In genomic region chr6:27565839-27566779, GRCh38 we compare ENCODE assay signal across 1 cellular context.
A peak's percentile ranks its signal among the peaks of the same experiment; 100 is the strongest.
TF ChIP-seq lines count a peak whose summit lies in the region.

No MANE protein-coding gene starts in this region.

TF ChIP-seq in HEK293, 187 proteins besides CTCF, POLR2A, EP300 and RAD21 (continued from another document and continues in another):
- TF ChIP-seq ZNF639 (tag by site-specific recombination; IDR thresholded peaks at IDR 0.05) (peak; percentile 42), ZNF596 (tag by site-specific recombination; IDR thresholded peaks at IDR 0.05) (no peak), ZNF335 (tag by site-specific recombination; conservative IDR thresholded peaks at IDR 0.05) (peak; percentile 82), ZNF48 (tag by site-specific recombination; IDR thresholded peaks at IDR 0.05) (no peak), PRDM6 (tag by site-specific recombination; IDR thresholded peaks at IDR 0.05) (peak; percentile 1; the same call in 1 of the 2 replicates), ZBTB44 (tag by site-specific recombination; IDR thresholded peaks at IDR 0.05) (no peak), ZBTB8A (tag by site-specific recombination; IDR thresholded peaks at IDR 0.05) (no peak), ZNF239 (tag by site-specific recombination; IDR thresholded peaks at IDR 0.05) (no peak), ZNF558 (tag by site-specific recombination; IDR thresholded peaks at IDR 0.05) (no peak), ZNF768 (tag by site-specific recombination; IDR thresholded peaks at IDR 0.05) (no peak), SALL2 (tag by site-specific recombination; IDR thresholded peaks at IDR 0.05; ENCODE audit: borderline replicate concordance) (no peak), ZNF747 (tag by site-specific recombination; IDR thresholded peaks at IDR 0.05) (no peak), ZNF785 (tag by site-specific recombination; IDR thresholded peaks at IDR 0.05) (no peak), ZNF560 (tag by site-specific recombination; IDR thresholded peaks at IDR 0.05; ENCODE audit: borderline replicate concordance) (no peak), ZNF354C (tag by site-specific recombination; IDR thresholded peaks at IDR 0.05; ENCODE audit: borderline replicate concordance, low read depth) (no peak), ZNF433 (tag by site-specific recombination; IDR thresholded peaks at IDR 0.05; ENCODE audit: low read depth) (no peak), ZNF654 (tag by site-specific recombination; IDR thresholded peaks at IDR 0.05; ENCODE audit: low read depth) (no peak), ZNF776 (tag by site-specific recombination; IDR thresholded peaks at IDR 0.05; ENCODE audit: borderline replicate concordance) (no peak), ZNF571 (tag by site-specific recombination; IDR thresholded peaks at IDR 0.05) (no peak), KLF7 (tag by site-specific recombination; IDR thresholded peaks at IDR 0.05; ENCODE audit: borderline replicate concordance) (no peak), ZNF391 (tag by site-specific recombination; IDR thresholded peaks at IDR 0.05; ENCODE audit: borderline replicate concordance, low read depth) (no peak), TCF7L2 (IDR thresholded peaks at IDR 0.05; ENCODE audit: borderline replicate concordance, low read depth, low read length) (no peak), ZNF292 (tag by site-specific recombination; IDR thresholded peaks at IDR 0.05; ENCODE audit: borderline replicate concordance, low read depth) (no peak), PBX3 (CRISPR knock-in tag; IDR thresholded peaks at IDR 0.05) (no peak), ZNF426 (tag by site-specific recombination; IDR thresholded peaks at IDR 0.05) (no peak), ZNF19 (tag by site-specific recombination; IDR thresholded peaks at IDR 0.05; ENCODE audit: low read depth) (no peak), RBAK (tag by site-specific recombination; IDR thresholded peaks at IDR 0.05) (no peak), ZNF121 (tag by site-specific recombination; IDR thresholded peaks at IDR 0.05) (no peak), ZNF704 (tag by site-specific recombination; IDR thresholded peaks at IDR 0.05) (no peak), ZNF449 (tag by site-specific recombination; IDR thresholded peaks at IDR 0.05) (no peak), ZNF404 (tag by site-specific recombination; IDR thresholded peaks at IDR 0.05) (no peak), GLIS1 (tag by site-specific recombination; IDR thresholded peaks at IDR 0.05) (no peak), ZBTB20 (tag by site-specific recombination; IDR thresholded peaks at IDR 0.05) (no peak), ZNF629 (tag by site-specific recombination; IDR thresholded peaks at IDR 0.05) (peak; percentile 98), HOXD13 (CRISPR knock-in tag; IDR thresholded peaks at IDR 0.05; ENCODE audit: borderline replicate concordance) (no peak), ZNF155 (tag by site-specific recombination; IDR thresholded peaks at IDR 0.05) (no peak), WT1 (tag by site-specific recombination; IDR thresholded peaks at IDR 0.05) (peak; percentile 56), ZNF324 (tag by site-specific recombination; IDR thresholded peaks at IDR 0.05) (0 out of 2 replicates have a peak, but pooled peaks have one; percentile 18), ZNF214 (tag by site-specific recombination; IDR thresholded peaks at IDR 0.05; ENCODE audit: borderline replicate concordance) (no peak), ZNF398 (tag by site-specific recombination; IDR thresholded peaks at IDR 0.05) (no peak), ZNF423 (tag by site-specific recombination; IDR thresholded peaks at IDR 0.05) (0 out of 2 replicates have a peak, but pooled peaks have one; percentile 22), ZBTB26 (tag by site-specific recombination; optimal IDR thresholded peaks at IDR 0.05) (peak; percentile 14), ZNF311 (tag by site-specific recombination; IDR thresholded peaks at IDR 0.05; ENCODE audit: borderline replicate concordance) (no peak), AEBP2 (tag by site-specific recombination; IDR thresholded peaks at IDR 0.05; ENCODE audit: borderline replicate concordance) (no peak), PRDM1 (tag by site-specific recombination; IDR thresholded peaks at IDR 0.05) (no peak), ZNF37A (tag by site-specific recombination; IDR thresholded peaks at IDR 0.05) (no peak), ZNF658 (tag by site-specific recombination; IDR thresholded peaks at IDR 0.05) (no peak), ZNF837 (tag by site-specific recombination; IDR thresholded peaks at IDR 0.05) (no peak), SCRT1 (tag by site-specific recombination; IDR thresholded peaks at IDR 0.05; ENCODE audit: borderline replicate concordance) (no peak), HOXA7 (CRISPR knock-in tag; IDR thresholded peaks at IDR 0.05; ENCODE audit: borderline replicate concordance) (no peak), ZNF175 (tag by site-specific recombination; IDR thresholded peaks at IDR 0.05) (no peak), KLF16 (tag by site-specific recombination; IDR thresholded peaks at IDR 0.05) (no peak), BCL11B (tag by site-specific recombination; IDR thresholded peaks at IDR 0.05; ENCODE audit: low read depth) (0 out of 2 replicates have a peak, but pooled peaks have one; percentile 3), ZBTB48 (tag by site-specific recombination; IDR thresholded peaks at IDR 0.05) (no peak), YY1 (tag by site-specific recombination; IDR thresholded peaks at IDR 0.05) (no peak; the same call in 1 of the 2 replicates), TRIM28 (IDR thresholded peaks at IDR 0.05; ENCODE audit: borderline replicate concordance, low read length) (no peak), ZBTB7A (tag by site-specific recombination; IDR thresholded peaks at IDR 0.05; ENCODE audit: low read depth) (no peak)
